16 cellular contexts compared by ENCODE assay signal in the genomic region with DNA sequence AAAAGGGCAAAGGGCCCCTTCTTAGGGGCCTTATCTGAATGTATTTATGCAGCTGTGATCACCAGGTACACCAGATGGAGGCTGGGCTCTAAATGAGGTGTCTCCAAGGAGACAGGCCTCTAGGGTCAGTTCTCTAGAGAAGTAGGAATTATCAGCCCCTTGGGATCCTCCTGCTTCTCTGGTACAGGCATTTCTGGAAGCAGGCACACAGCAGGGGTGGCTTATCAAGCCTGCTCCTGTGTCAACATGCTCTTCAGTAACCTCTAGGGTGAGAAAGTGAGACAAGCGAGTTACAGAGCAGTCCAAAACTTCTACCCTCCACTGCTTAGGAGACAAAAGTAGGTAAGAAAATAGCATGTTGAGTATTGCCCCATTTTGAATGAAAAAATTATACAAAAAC. TPM values are rescaled to one million over a fixed set of nuclear protein-coding genes. Genes with fewer than 3 reads are reported as not detected.
DNase-seq lines count a peak whose midpoint lies in the region; ATAC-seq and TF ChIP-seq lines count a peak whose summit lies in the region.
"Had no signal": no experiment of that assay in that cellular context is flagged by ENCODE, and none has a peak within 500 bp of the region (broad histone marks: within the 10 kb centered on the region; RNA-seq: fewer than 3 reads in every experiment).

No MANE protein-coding gene starts in this region.

- H3K27ac Mint-ChIP-seq in activated T-helper 2 cell treated with anti-CD3 and anti-CD28 coated beads, Interferon-gamma antibody, Interleukin-2, Interleukin-4, amounts not matched to agents 10 μg/mL and 5 μg/mL and 100 μg/mL, durations not matched to agents 14 hours and 24 hours and 36 hours: no peak overlapping the region
- H3K27ac Mint-ChIP-seq: T-helper 1 cell treated with Interleukin-12 subunit alpha and Interleukin-12 subunit beta and Interleukin-4 antibody, amounts not matched to agents 30 μg/mL and 1 μg/mL, for 36 hours had no signal

- no peak overlapping the region for H3K4me3 Mint-ChIP-seq in activated T-helper 2 cell treated with anti-CD3 and anti-CD28 coated beads, Interferon-gamma antibody, Interleukin-2, Interleukin-4, amounts not matched to agents 10 μg/mL and 5 μg/mL and 100 μg/mL, durations not matched to agents 14 hours and 24 hours and 36 hours (ENCODE audit: low read depth)
- H3K4me3 Mint-ChIP-seq: activated CD4-positive, alpha-beta memory T cell treated with anti-CD3 and anti-CD28 coated beads for 36 hours; T-helper 1 cell treated with Interleukin-12 subunit alpha and Interleukin-12 subunit beta and Interleukin-4 antibody, amounts not matched to agents 30 μg/mL and 1 μg/mL, for 36 hours had no signal

- ATAC-seq in right cardiac atrium (peak; percentile 12 to 23), GM19467 (IDR thresholded peaks at IDR 0.05; ENCODE audit: unreplicated experiment) (no peak)

- TF ChIP-seq CTCF in smooth muscle cell (IDR thresholded peaks at IDR 0.05; ENCODE audit: borderline replicate concordance, insufficient read depth, poor library complexity, severe bottlenecking): no peak

- H3K27me3 Mint-ChIP-seq in activated T-helper 2 cell treated with anti-CD3 and anti-CD28 coated beads, Interferon-gamma antibody, Interleukin-2, Interleukin-4, amounts not matched to agents 10 μg/mL and 5 μg/mL and 100 μg/mL, durations not matched to agents 14 hours and 24 hours and 36 hours (ENCODE audit: low read depth): no peaks in the 10 kb centered on the region
- H3K27me3 Mint-ChIP-seq: activated CD4-positive, alpha-beta memory T cell treated with anti-CD3 and anti-CD28 coated beads for 36 hours had no signal

- H3K27me3 ChIP-seq in right cardiac atrium (ENCODE audit: control insufficient read depth, insufficient read depth): no peaks in the 10 kb centered on the region
- H3K27me3 ChIP-seq in smooth muscle cell (ENCODE audit: low read depth): no peaks in the 10 kb centered on the region

- H4K20me1 ChIP-seq in smooth muscle cell (ENCODE audit: low read depth): peaks cover 14% of the 10 kb centered on the region

- DNase-seq in D341Med (ENCODE audit: low spot score) (peak; percentile 84), NCI-H1436 treated with DMSO at 0.1 percent for 48 hours (lab: John Stamatoyannopoulos, UW) (peak; percentile 37), NCI-H82 treated with DMSO at 0.1 percent for 48 hours (lab: John Stamatoyannopoulos, UW; ENCODE audit: unreplicated experiment) (peak; percentile 16), right cardiac atrium (no peak), smooth muscle cell (lab: John Stamatoyannopoulos, UW; ENCODE audit: unreplicated experiment) (no peak), germinal center (ENCODE audit: low spot score) (no peak)
- no peak for DNase-seq in activated T-helper 2 cell treated with anti-CD3 and anti-CD28 coated beads, Interferon-gamma antibody, Interleukin-2, Interleukin-4, amounts not matched to agents 10 μg/mL and 5 μg/mL and 100 μg/mL, durations not matched to agents 14 hours and 24 hours and 36 hours (ENCODE audit: low spot score)
- DNase-seq: activated CD4-positive, alpha-beta memory T cell treated with anti-CD3 and anti-CD28 coated beads for 36 hours; activated naive CD4-positive, alpha-beta T cell treated with anti-CD3 and anti-CD28 coated beads, Interleukin-2, amount 50 U/mL, for 16 hours; foreskin fibroblast; KBM-7; NCI-H446 treated with DMSO at 0.1 percent for 48 hours; SIG-M5 had no signal

- intact Hi-C loops in right cardiac atrium (cut with DNase I): no loop called here
- intact Hi-C loops in activated T-helper 2 cell treated with anti-CD3 and anti-CD28 coated beads, Interferon-gamma antibody, Interleukin-2, Interleukin-4, amounts not matched to agents 10 μg/mL and 5 μg/mL and 100 μg/mL, durations not matched to agents 14 hours and 24 hours and 36 hours (cut with micrococcal nuclease): no loop called here

- H3K4me3 ChIP-seq in right cardiac atrium (ENCODE audit: low read length): no peak overlapping the region
- no peak overlapping the region for H3K4me3 ChIP-seq in smooth muscle cell

- peaks cover 3% of the 10 kb centered on the region for H3K4me1 ChIP-seq in right cardiac atrium (ENCODE audit: control insufficient read depth, insufficient read depth, low read length)
- H3K4me1 ChIP-seq in smooth muscle cell (ENCODE audit: low read depth): no peaks in the 10 kb centered on the region

- no peak overlapping the region for H2AFZ ChIP-seq in smooth muscle cell (ENCODE audit: low read depth)

- H3K9me3 Mint-ChIP-seq in activated T-helper 2 cell treated with anti-CD3 and anti-CD28 coated beads, Interferon-gamma antibody, Interleukin-2, Interleukin-4, amounts not matched to agents 10 μg/mL and 5 μg/mL and 100 μg/mL, durations not matched to agents 14 hours and 24 hours and 36 hours: no peaks in the 10 kb centered on the region
- H3K9me3 Mint-ChIP-seq: activated CD4-positive, alpha-beta memory T cell treated with anti-CD3 and anti-CD28 coated beads for 36 hours; T-helper 1 cell treated with Interleukin-12 subunit alpha and Interleukin-12 subunit beta and Interleukin-4 antibody, amounts not matched to agents 30 μg/mL and 1 μg/mL, for 36 hours had no signal

- 22% methylated on average over 1 of the region's 1 CpG for WGBS in right cardiac atrium
- 88% methylated on average over 1 of the region's 1 CpG for WGBS in smooth muscle cell (ENCODE audit: low lambda C conversion rate)

- peaks cover 3% of the 10 kb centered on the region for H3K36me3 ChIP-seq in smooth muscle cell (ENCODE audit: low read depth)

- H3K9me3 ChIP-seq in right cardiac atrium (ENCODE audit: control insufficient read depth, low read length): no peaks in the 10 kb centered on the region
- H3K9me3 ChIP-seq in smooth muscle cell (replicated peaks; ENCODE audit: low read depth): no peaks in the 10 kb centered on the region

- no peaks in the 10 kb centered on the region for H3K79me2 ChIP-seq in smooth muscle cell (ENCODE audit: low read depth)

- H3K9ac ChIP-seq in smooth muscle cell (ENCODE audit: low read depth): no peak overlapping the region

- peaks cover 65% of the 10 kb centered on the region for H3K36me3 Mint-ChIP-seq in activated T-helper 2 cell treated with anti-CD3 and anti-CD28 coated beads, Interferon-gamma antibody, Interleukin-2, Interleukin-4, amounts not matched to agents 10 μg/mL and 5 μg/mL and 100 μg/mL, durations not matched to agents 14 hours and 24 hours and 36 hours (ENCODE audit: low read depth)

- H3F3A ChIP-seq in smooth muscle cell (ENCODE audit: low read depth): no peaks in the 10 kb centered on the region

- H3K27ac ChIP-seq in right cardiac atrium (ENCODE audit: low read length) (no peak overlapping the region), smooth muscle cell (ENCODE audit: low read depth) (no peak overlapping the region)
- H3K27ac ChIP-seq: VCaP had no signal

- peaks cover 3% of the 10 kb centered on the region for H3K4me1 Mint-ChIP-seq in activated T-helper 2 cell treated with anti-CD3 and anti-CD28 coated beads, Interferon-gamma antibody, Interleukin-2, Interleukin-4, amounts not matched to agents 10 μg/mL and 5 μg/mL and 100 μg/mL, durations not matched to agents 14 hours and 24 hours and 36 hours (ENCODE audit: low read depth)

- no peak overlapping the region for H3K4me2 ChIP-seq in smooth muscle cell

RNA-seq across cellular contexts. Expression of a gene that starts 13.8 kb away (rescaled TPM):
- 10 to 100 TPM; 68.4 to 91.3 (median 81.1) TPM for total RNA-seq in right cardiac atrium
- polyA plus RNA-seq in right cardiac atrium: 63.8 TPM
- 81.6 and 83.3 TPM in 2 replicates for total RNA-seq in activated T-helper 2 cell treated with anti-CD3 and anti-CD28 coated beads, Interferon-gamma antibody, Interleukin-2, Interleukin-4, amounts not matched to agents 10 μg/mL and 5 μg/mL and 100 μg/mL, durations not matched to agents 14 hours and 24 hours and 36 hours
- total RNA-seq in smooth muscle cell: 106 and 157 TPM in 2 replicates
- 96.5 and 99.2 TPM in 2 replicates for polyA plus RNA-seq in smooth muscle cell

RNA-seq across cellular contexts. Expression of a gene that starts 13.9 kb away (rescaled TPM):
- 1 to 10 TPM; 5.4 to 9.7 (median 8.2) TPM for total RNA-seq in right cardiac atrium
- polyA plus RNA-seq in right cardiac atrium: 2.6 TPM
- 7.4 and 7.9 TPM in 2 replicates for total RNA-seq in activated T-helper 2 cell treated with anti-CD3 and anti-CD28 coated beads, Interferon-gamma antibody, Interleukin-2, Interleukin-4, amounts not matched to agents 10 μg/mL and 5 μg/mL and 100 μg/mL, durations not matched to agents 14 hours and 24 hours and 36 hours
- 11.7 and 15.6 TPM in 2 replicates for total RNA-seq in smooth muscle cell
- 2.2 and 3.9 TPM in 2 replicates for polyA plus RNA-seq in smooth muscle cell

Comparison
In these comparisons a context has a peak if more than half of its experiments do, and no peak if none do; other contexts are left out.
1. DNase-seq: peak in D341Med (single experiment), NCI-H1436 treated with DMSO at 0.1 percent for 48 hours (single experiment) and NCI-H82 treated with DMSO at 0.1 percent for 48 hours (single experiment); none in right cardiac atrium (0 of 3), activated T-helper 2 cell treated with anti-CD3 and anti-CD28 coated beads, Interferon-gamma antibody, Interleukin-2, Interleukin-4, amounts not matched to agents 10 μg/mL and 5 μg/mL and 100 μg/mL, durations not matched to agents 14 hours and 24 hours and 36 hours (single experiment), smooth muscle cell (single experiment) and germinal center (single experiment).